ENCODE assay signal across 8 cellular contexts in genomic region chr1:24744911-24745710, GRCh38. TPM values are rescaled to one million over a fixed set of nuclear protein-coding genes. Genes with fewer than 3 reads are reported as not detected.
DNase-seq lines count a peak whose midpoint lies in the region; ATAC-seq and TF ChIP-seq lines count a peak whose summit lies in the region.

Gene CLIC4, plus strand, starts transcription at chr1:24745447. Its CDS starts 107 bp downstream, at chr1:24745554.

- H3K9ac ChIP-seq in IMR-90 (ENCODE audit: low read depth, low read length) (peak within 1 kb of the TSS; percentile 94), PC-3 (ENCODE audit: low read length) (peak within 1 kb of the TSS; percentile 67), mucosa of rectum (ENCODE audit: low read depth in 1 of 2, low read length in 2 of 2) (peak within 1 kb of the TSS; percentile 77 to 94)

- H3K4ac ChIP-seq in IMR-90 (ENCODE audit: low read depth, low read length), result peak within 1 kb of the TSS; percentile 95

- in situ Hi-C loops in IMR-90 (cut with MboI; ENCODE audit: low sequenced_read_pairs), result loop anchor here (5.0 kb wide), 1 partner anchor 77 kb away; no protein-coding TSS in a partner anchor

- H2BK20ac ChIP-seq in IMR-90 (ENCODE audit: low read depth, low read length), result peak within 1 kb of the TSS; percentile 92

- H3K23ac ChIP-seq in IMR-90 (ENCODE audit: low read depth, low read length), result peak within 1 kb of the TSS; percentile 99

- peak; percentile 58 for ATAC-seq in GM21526 (IDR thresholded peaks at IDR 0.05; ENCODE audit: low FRiP score, unreplicated experiment)
- peak; percentile 89 for ATAC-seq in IMR-90 (ENCODE audit: low read depth)
- peak; percentile 88 for ATAC-seq in PC-3

- 0% methylated on average over 39 of the region's 80 CpGs; no CpG with 5 or more reads in 1 of the 2 experiments for WGBS in IMR-90 (ENCODE audit: extremely low coverage in 2 of 2, insufficient read length in 1 of 2), 2 experiments

- H3K79me1 ChIP-seq in IMR-90 (ENCODE audit: low read depth in 1 of 2, low read length in 2 of 2), result peaks cover 0 to 30% of the 10 kb centered on the region in 2 experiments; a peak in 2 of 4 replicates

- H3K27me3 ChIP-seq in IMR-90 (ENCODE audit: control insufficient read depth, insufficient read depth, low read length) (no peaks in the 10 kb centered on the region), PC-3 (ENCODE audit: low read length) (no peaks in the 10 kb centered on the region), mucosa of rectum (ENCODE audit: control insufficient read depth in 2 of 2, insufficient read depth in 2 of 2, low read length in 2 of 2) (peaks cover 0 to 4% of the 10 kb centered on the region in 2 donors)

- H2AFZ ChIP-seq in IMR-90 (replicated peaks; ENCODE audit: low read length, poor library complexity) (peak within 1 kb of the TSS; percentile 92), PC-3 (ENCODE audit: low read length) (peak within 1 kb of the TSS; percentile 71)

- H3K79me2 ChIP-seq in PC-3 (ENCODE audit: low read length), result peaks cover 47% of the 10 kb centered on the region

- no peaks in the 10 kb centered on the region for H3F3A ChIP-seq in PC-3 (ENCODE audit: low read length, unreplicated experiment)

- BruUV-seq in IMR-90 (replicated peaks; lab: Mats Ljungman, UMichigan) (no TSS peak), PC-3 (replicated peaks; lab: Mats Ljungman, UMichigan) (no TSS peak)

- H3K9me3 ChIP-seq in IMR-90 (ENCODE audit: control insufficient read depth, insufficient read depth, low read length), result no peaks in the 10 kb centered on the region
- H3K9me3 ChIP-seq in PC-3 (ENCODE audit: low read length), result no peaks in the 10 kb centered on the region
- H3K9me3 ChIP-seq in mucosa of rectum (ENCODE audit: control insufficient read depth in 2 of 2, low read length in 2 of 2), result no peaks in the 10 kb centered on the region

- peak within 1 kb of the TSS; percentile 95 for H2BK120ac ChIP-seq in IMR-90 (ENCODE audit: low read depth, low read length)

- peak within 1 kb of the TSS; percentile 69 for H3K18ac ChIP-seq in IMR-90 (ENCODE audit: low read depth, low read length)

- H4K5ac ChIP-seq in IMR-90 (ENCODE audit: low read depth, low read length), result peak within 1 kb of the TSS; percentile 86; the same call in 1 of the 2 replicates

- peaks cover 29% of the 10 kb centered on the region for H3K4me1 ChIP-seq in IMR-90 (ENCODE audit: control insufficient read depth, insufficient read depth, low read length)
- H3K4me1 ChIP-seq in PC-3 (ENCODE audit: insufficient read depth, low read length), result peaks cover 21% of the 10 kb centered on the region
- peaks cover 22 to 30% of the 10 kb centered on the region in 2 donors for H3K4me1 ChIP-seq in mucosa of rectum (ENCODE audit: control insufficient read depth in 2 of 2, insufficient read depth in 2 of 2, low read length in 2 of 2)

- H4K91ac ChIP-seq in IMR-90 (ENCODE audit: insufficient read depth, low read depth, low read length), result peak within 1 kb of the TSS; percentile 90

- peak within 1 kb of the TSS; percentile 74 for H2AK5ac ChIP-seq in IMR-90 (ENCODE audit: low read depth, low read length)

- peak within 1 kb of the TSS; percentile 96 for H2AK9ac ChIP-seq in IMR-90 (replicated peaks; ENCODE audit: low read depth, low read length, poor library complexity)

- TF ChIP-seq CTCF in IMR-90 (conservative IDR thresholded peaks at IDR 0.05; ENCODE audit: low read depth, low read length) (peak; percentile 46), PC-3 (conservative IDR thresholded peaks at IDR 0.05; ENCODE audit: low read depth, low read length) (peak; percentile 15; the same call in 1 of the 2 replicates), epithelial cell of proximal tubule (conservative IDR thresholded peaks at IDR 0.05; ENCODE audit: low read depth, low read length) (peak; percentile 25)

- H4K20me1 ChIP-seq in IMR-90 (ENCODE audit: insufficient read depth, low read length) (peaks cover 32% of the 10 kb centered on the region), PC-3 (ENCODE audit: low read length) (0 out of 2 replicates have a peak, but pooled peaks cover 4% of the 10 kb centered on the region)

- H3K4me3 ChIP-seq in IMR-90 (ENCODE audit: insufficient read depth, low read depth, low read length) (peak within 1 kb of the TSS; percentile 79), PC-3 (ENCODE audit: low read length) (peak within 1 kb of the TSS; percentile 90), epithelial cell of proximal tubule (ENCODE audit: low read depth, low read length) (peak within 1 kb of the TSS; percentile 84), mucosa of rectum (ENCODE audit: low read length in 2 of 2) (peak within 1 kb of the TSS; percentile 87 to 88)

- POLR2A ChIA-PET in IMR-90 (lab: Charles Lee; ENCODE audit: unreplicated experiment), result interaction anchor here (0.5 to 1.0 kb wide), 8 partner anchors 9 to 496 kb away, joined by 3 to 18 read pairs (median 4); no protein-coding TSS in a partner anchor
- POLR2A ChIA-PET in PC-3 (lab: Charles Lee; ENCODE audit: unreplicated experiment), result interaction anchor here (0.6 to 1.2 kb wide), 7 partner anchors 21 to 1379 kb away, joined by 3 to 12 read pairs (median 4); no protein-coding TSS in a partner anchor

- H2BK15ac ChIP-seq in IMR-90 (ENCODE audit: low read depth, low read length), result peak within 1 kb of the TSS; percentile 92; the same call in 2 of the 3 replicates

- no peaks in the 10 kb centered on the region for H3K9me2 ChIP-seq in PC-3 (replicated peaks; ENCODE audit: low read length)

- TF ChIP-seq POLR2A in IMR-90 (IDR thresholded peaks at IDR 0.05; ENCODE audit: low read depth, low read length), result peak; percentile 99

- peak within 1 kb of the TSS; percentile 92 for H3K27ac ChIP-seq in IMR-90 (ENCODE audit: insufficient read depth, low read length)
- peak within 1 kb of the TSS; percentile 33 for H3K27ac ChIP-seq in PC-3 (ENCODE audit: low read length)
- H3K27ac ChIP-seq in mucosa of rectum (ENCODE audit: low read depth in 2 of 2, low read length in 2 of 2), result peak within 1 kb of the TSS; percentile 90 to 91

- peak within 1 kb of the TSS; percentile 95 for H3K4me2 ChIP-seq in IMR-90 (ENCODE audit: low read depth, low read length)
- peak within 1 kb of the TSS; percentile 85 for H3K4me2 ChIP-seq in PC-3 (ENCODE audit: low read length)

- H2BK5ac ChIP-seq in IMR-90 (ENCODE audit: low read depth, low read length, poor library complexity, severe bottlenecking), result peak within 1 kb of the TSS; percentile 96

- dilution Hi-C loops in IMR-90 (cut with HindIII; ENCODE audit: low sequenced_read_pairs, unreplicated experiment), result no loop called here

- peaks cover 22% of the 10 kb centered on the region for H3K9me1 ChIP-seq in IMR-90 (ENCODE audit: insufficient read depth, low read length)

- DNase-seq in DMS 273 (lab: John Stamatoyannopoulos, UW; ENCODE audit: unreplicated experiment) (peak; percentile 99), IMR-90 (peak; percentile 99), PC-3 (peak; percentile 99), activated T-cell treated with anti-CD3 and anti-CD28 coated beads for 48 hours (ENCODE audit: low read depth) (peak; percentile 99), epithelial cell of proximal tubule (ENCODE audit: low read depth) (peak; percentile 77)
- peak; percentile 100 for DNase-seq in stimulated activated CD8-positive, alpha-beta memory T cell treated with anti-CD3 and anti-CD28 coated beads, Interleukin-4, amount 100 ng/mL, for 48 hours

- TF ChIP-seq RAD21 in IMR-90 (IDR thresholded peaks at IDR 0.05; ENCODE audit: low read length), result peak; percentile 39

- peaks cover 5% of the 10 kb centered on the region; the same call in 1 of the 2 replicates for H3K36me3 ChIP-seq in IMR-90 (ENCODE audit: control insufficient read depth, insufficient read depth, low read length)
- no peaks in the 10 kb centered on the region for H3K36me3 ChIP-seq in PC-3 (ENCODE audit: low read depth, low read length)
- H3K36me3 ChIP-seq in mucosa of rectum (ENCODE audit: control insufficient read depth in 2 of 2, insufficient read depth in 2 of 2, low read length in 2 of 2), result no peaks in the 10 kb centered on the region

- H4K8ac ChIP-seq in IMR-90 (ENCODE audit: low read depth in 2 of 2, low read length in 2 of 2), result peak within 1 kb of the TSS; percentile 72 to 95

- CTCF ChIA-PET in IMR-90 (lab: Yijun Ruan, JAX), result interaction anchor here (0.5 to 4.1 kb wide), 4 partner anchors 12 to 83 kb away, joined by 4 to 24 read pairs (median 4); no protein-coding TSS in a partner anchor
- CTCF ChIA-PET in PC-3 (lab: Charles Lee), result interaction anchor here (0.5 to 1.7 kb wide), 10 partner anchors 24 to 115 kb away, joined by 3 to 9 read pairs (median 6); no protein-coding TSS in a partner anchor

- peak within 1 kb of the TSS; percentile 99 for H3K56ac ChIP-seq in IMR-90 (ENCODE audit: extremely low read depth, insufficient read depth, low read length)

- intact Hi-C loops in IMR-90 (cut with micrococcal nuclease) (loop anchor here (10.0 kb wide), 1 partner anchor 330 kb away; the partner anchor contains the start of genes NIPAL3 and STPG1), PC-3 (cut with micrococcal nuclease) (loop anchor here (1.0 to 5.0 kb wide), 2 partner anchors 40 to 58 kb away; no protein-coding TSS in a partner anchor)

- peak within 1 kb of the TSS; percentile 99 for H3K14ac ChIP-seq in IMR-90 (replicated peaks; ENCODE audit: low read depth, low read length)

TF ChIP-seq in IMR-90, 13 proteins besides CTCF, POLR2A, EP300 and RAD21 (continues in another document):
- no peak for TF ChIP-seq CEBPB (IDR thresholded peaks at IDR 0.05; ENCODE audit: low read depth, low read length)
- peak; percentile 30 for TF ChIP-seq SMC3 (IDR thresholded peaks at IDR 0.05; ENCODE audit: low read depth, low read length)
- TF ChIP-seq ELK1 (IDR thresholded peaks at IDR 0.05; ENCODE audit: borderline replicate concordance, low read depth, low read length), result no peak
- no peak for TF ChIP-seq RFX5 (IDR thresholded peaks at IDR 0.05; ENCODE audit: low read depth, low read length)
- TF ChIP-seq RCOR1 (IDR thresholded peaks at IDR 0.05; ENCODE audit: insufficient replicate concordance, low read length), result no peak
- peak; percentile 96 for TF ChIP-seq CHD1 (IDR thresholded peaks at IDR 0.05; ENCODE audit: low read depth, low read length)
- peak; percentile 83; the same call in 1 of the 2 replicates for TF ChIP-seq MAZ (IDR thresholded peaks at IDR 0.05; ENCODE audit: borderline replicate concordance, low read depth, low read length)

RNA-seq across cellular contexts. Expression of gene CLIC4, which starts in this region (rescaled TPM):
- total RNA-seq in IMR-90 (2012; rRNA removed) (392 and 524 TPM in 2 replicates), PC-3 (2014; rRNA removed) (51.4 and 57.6 TPM in 2 replicates), epithelial cell of proximal tubule (143 and 148 TPM in 2 replicates)
- polyA plus RNA-seq in IMR-90 (2012; rRNA removed), result 194 and 242 TPM in 2 replicates
- polyA plus RNA-seq in IMR-90 (2012; cell fraction: cytosol; rRNA removed), result 181 and 264 TPM in 2 replicates
- polyA plus RNA-seq in IMR-90 (2012; cell fraction: nucleus; rRNA removed; ENCODE audit: low replicate concordance), result 149 and 183 TPM in 2 replicates

Comparison
In these comparisons a context has a peak if more than half of its experiments do, and no peak if none do; other contexts are left out.
1. Peak in every context shown above with its lines: DNase-seq, ATAC-seq, H3K4me3 ChIP-seq and H3K27ac ChIP-seq.
2. H3K27ac ChIP-seq: peak in every context shown above with its lines; median percentile 92 in IMR-90; 90 in mucosa of rectum; 33 in PC-3.